In the genomic region with DNA sequence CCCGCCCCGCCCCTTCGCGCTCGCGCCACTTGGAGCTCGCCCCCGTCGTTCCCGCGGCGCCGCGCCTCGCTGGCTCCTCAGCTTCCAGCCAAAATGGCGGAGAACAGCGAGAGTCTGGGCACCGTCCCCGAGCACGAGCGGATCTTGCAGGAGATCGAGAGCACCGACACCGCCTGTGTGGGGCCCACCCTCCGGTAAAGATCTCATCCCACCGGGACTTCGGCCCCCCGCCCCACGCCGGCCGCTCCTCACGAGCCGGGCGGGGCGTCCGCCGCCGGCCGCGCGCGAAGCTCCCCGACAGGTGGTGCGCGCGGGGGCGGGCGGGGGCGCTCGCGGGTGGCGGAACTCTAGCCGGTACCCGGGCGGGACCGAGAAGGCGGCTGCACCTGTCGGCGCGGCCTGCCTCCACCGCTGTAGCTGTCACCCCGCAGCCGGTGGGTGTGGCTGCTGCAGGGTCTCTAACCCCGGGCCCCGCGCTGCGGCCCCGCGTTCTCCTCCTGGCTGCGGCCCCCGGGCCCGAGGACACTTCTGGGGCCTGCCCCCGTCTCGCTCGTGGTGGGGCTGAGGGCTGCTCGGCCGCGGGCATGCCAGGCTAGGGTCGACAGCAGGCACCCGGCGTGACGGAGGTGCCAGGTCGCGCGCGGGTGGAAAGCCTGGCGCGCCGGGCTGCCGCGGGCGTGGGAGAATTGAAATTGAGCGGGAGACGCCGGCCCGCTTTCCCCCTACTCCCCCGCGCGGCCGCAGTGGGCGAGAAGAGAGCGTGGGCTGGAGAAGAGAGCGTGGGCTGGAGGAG, we compare ENCODE assay signal across 1 cellular context.
TF ChIP-seq lines count a peak whose summit lies in the region.

A gene with protein sequence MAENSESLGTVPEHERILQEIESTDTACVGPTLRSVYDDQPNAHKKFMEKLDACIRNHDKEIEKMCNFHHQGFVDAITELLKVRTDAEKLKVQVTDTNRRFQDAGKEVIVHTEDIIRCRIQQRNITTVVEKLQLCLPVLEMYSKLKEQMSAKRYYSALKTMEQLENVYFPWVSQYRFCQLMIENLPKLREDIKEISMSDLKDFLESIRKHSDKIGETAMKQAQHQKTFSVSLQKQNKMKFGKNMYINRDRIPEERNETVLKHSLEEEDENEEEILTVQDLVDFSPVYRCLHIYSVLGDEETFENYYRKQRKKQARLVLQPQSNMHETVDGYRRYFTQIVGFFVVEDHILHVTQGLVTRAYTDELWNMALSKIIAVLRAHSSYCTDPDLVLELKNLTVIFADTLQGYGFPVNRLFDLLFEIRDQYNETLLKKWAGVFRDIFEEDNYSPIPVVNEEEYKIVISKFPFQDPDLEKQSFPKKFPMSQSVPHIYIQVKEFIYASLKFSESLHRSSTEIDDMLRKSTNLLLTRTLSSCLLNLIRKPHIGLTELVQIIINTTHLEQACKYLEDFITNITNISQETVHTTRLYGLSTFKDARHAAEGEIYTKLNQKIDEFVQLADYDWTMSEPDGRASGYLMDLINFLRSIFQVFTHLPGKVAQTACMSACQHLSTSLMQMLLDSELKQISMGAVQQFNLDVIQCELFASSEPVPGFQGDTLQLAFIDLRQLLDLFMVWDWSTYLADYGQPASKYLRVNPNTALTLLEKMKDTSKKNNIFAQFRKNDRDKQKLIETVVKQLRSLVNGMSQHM (plus strand): TSS at position 80 of the 793 bp plus-strand sequence. CDS start 14 bp downstream, at position 94.

TF ChIP-seq in HEK293, 187 proteins besides CTCF, POLR2A, EP300 and RAD21 (continued from another document and continues in another):
- TF ChIP-seq, protein P1, sequence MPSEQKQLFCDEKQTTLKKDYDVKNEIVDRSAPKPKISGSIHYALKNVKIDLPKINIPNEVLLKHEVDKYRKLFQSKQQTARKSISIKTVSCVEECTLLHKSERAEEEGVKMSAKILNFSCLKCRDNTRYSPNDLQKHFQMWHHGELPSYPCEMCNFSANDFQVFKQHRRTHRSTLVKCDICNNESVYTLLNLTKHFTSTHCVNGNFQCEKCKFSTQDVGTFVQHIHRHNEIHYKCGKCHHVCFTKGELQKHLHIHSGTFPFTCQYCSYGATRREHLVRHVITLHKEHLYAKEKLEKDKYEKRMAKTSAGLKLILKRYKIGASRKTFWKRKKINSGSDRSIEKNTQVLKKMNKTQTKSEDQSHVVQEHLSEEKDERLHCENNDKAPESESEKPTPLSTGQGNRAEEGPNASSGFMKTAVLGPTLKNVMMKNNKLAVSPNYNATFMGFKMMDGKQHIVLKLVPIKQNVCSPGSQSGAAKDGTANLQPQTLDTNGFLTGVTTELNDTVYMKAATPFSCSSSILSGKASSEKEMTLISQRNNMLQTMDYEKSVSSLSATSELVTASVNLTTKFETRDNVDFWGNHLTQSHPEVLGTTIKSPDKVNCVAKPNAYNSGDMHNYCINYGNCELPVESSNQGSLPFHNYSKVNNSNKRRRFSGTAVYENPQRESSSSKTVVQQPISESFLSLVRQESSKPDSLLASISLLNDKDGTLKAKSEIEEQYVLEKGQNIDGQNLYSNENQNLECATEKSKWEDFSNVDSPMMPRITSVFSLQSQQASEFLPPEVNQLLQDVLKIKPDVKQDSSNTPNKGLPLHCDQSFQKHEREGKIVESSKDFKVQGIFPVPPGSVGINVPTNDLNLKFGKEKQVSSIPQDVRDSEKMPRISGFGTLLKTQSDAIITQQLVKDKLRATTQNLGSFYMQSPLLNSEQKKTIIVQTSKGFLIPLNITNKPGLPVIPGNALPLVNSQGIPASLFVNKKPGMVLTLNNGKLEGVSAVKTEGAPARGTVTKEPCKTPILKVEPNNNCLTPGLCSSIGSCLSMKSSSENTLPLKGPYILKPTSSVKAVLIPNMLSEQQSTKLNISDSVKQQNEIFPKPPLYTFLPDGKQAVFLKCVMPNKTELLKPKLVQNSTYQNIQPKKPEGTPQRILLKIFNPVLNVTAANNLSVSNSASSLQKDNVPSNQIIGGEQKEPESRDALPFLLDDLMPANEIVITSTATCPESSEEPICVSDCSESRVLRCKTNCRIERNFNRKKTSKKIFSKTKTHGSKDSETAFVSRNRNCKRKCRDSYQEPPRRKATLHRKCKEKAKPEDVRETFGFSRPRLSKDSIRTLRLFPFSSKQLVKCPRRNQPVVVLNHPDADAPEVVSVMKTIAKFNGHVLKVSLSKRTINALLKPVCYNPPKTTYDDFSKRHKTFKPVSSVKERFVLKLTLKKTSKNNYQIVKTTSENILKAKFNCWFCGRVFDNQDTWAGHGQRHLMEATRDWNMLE (tag by site-specific recombination; conservative IDR thresholded peaks at IDR 0.05; ENCODE audit: low read depth): no peak
- no peak for TF ChIP-seq ZIC2 (tag by site-specific recombination; IDR thresholded peaks at IDR 0.05)
- no peak for TF ChIP-seq FEZF1 (tag by site-specific recombination; IDR thresholded peaks at IDR 0.05)
- TF ChIP-seq, protein P2, sequence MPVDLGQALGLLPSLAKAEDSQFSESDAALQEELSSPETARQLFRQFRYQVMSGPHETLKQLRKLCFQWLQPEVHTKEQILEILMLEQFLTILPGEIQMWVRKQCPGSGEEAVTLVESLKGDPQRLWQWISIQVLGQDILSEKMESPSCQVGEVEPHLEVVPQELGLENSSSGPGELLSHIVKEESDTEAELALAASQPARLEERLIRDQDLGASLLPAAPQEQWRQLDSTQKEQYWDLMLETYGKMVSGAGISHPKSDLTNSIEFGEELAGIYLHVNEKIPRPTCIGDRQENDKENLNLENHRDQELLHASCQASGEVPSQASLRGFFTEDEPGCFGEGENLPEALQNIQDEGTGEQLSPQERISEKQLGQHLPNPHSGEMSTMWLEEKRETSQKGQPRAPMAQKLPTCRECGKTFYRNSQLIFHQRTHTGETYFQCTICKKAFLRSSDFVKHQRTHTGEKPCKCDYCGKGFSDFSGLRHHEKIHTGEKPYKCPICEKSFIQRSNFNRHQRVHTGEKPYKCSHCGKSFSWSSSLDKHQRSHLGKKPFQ (tag by site-specific recombination; IDR thresholded peaks at IDR 0.05): no peak
- TF ChIP-seq BCL11B (tag by site-specific recombination; IDR thresholded peaks at IDR 0.05; ENCODE audit: low read depth): no peak
- TF ChIP-seq ZNF114 (tag by site-specific recombination; IDR thresholded peaks at IDR 0.05): no peak
- TF ChIP-seq ZNF423 (tag by site-specific recombination; IDR thresholded peaks at IDR 0.05): no peak
- no peak for TF ChIP-seq ZNF202 (tag by site-specific recombination; IDR thresholded peaks at IDR 0.05; ENCODE audit: borderline replicate concordance)
- TF ChIP-seq, protein P3, sequence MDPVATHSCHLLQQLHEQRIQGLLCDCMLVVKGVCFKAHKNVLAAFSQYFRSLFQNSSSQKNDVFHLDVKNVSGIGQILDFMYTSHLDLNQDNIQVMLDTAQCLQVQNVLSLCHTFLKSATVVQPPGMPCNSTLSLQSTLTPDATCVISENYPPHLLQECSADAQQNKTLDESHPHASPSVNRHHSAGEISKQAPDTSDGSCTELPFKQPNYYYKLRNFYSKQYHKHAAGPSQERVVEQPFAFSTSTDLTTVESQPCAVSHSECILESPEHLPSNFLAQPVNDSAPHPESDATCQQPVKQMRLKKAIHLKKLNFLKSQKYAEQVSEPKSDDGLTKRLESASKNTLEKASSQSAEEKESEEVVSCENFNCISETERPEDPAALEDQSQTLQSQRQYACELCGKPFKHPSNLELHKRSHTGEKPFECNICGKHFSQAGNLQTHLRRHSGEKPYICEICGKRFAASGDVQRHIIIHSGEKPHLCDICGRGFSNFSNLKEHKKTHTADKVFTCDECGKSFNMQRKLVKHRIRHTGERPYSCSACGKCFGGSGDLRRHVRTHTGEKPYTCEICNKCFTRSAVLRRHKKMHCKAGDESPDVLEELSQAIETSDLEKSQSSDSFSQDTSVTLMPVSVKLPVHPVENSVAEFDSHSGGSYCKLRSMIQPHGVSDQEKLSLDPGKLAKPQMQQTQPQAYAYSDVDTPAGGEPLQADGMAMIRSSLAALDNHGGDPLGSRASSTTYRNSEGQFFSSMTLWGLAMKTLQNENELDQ (tag by site-specific recombination; IDR thresholded peaks at IDR 0.05; ENCODE audit: low read depth): no peak
- TF ChIP-seq ZNF354C (tag by site-specific recombination; IDR thresholded peaks at IDR 0.05; ENCODE audit: borderline replicate concordance, low read depth): no peak
- TF ChIP-seq ZNF16 (tag by site-specific recombination; IDR thresholded peaks at IDR 0.05; ENCODE audit: low read depth): no peak
- TF ChIP-seq, protein P4, sequence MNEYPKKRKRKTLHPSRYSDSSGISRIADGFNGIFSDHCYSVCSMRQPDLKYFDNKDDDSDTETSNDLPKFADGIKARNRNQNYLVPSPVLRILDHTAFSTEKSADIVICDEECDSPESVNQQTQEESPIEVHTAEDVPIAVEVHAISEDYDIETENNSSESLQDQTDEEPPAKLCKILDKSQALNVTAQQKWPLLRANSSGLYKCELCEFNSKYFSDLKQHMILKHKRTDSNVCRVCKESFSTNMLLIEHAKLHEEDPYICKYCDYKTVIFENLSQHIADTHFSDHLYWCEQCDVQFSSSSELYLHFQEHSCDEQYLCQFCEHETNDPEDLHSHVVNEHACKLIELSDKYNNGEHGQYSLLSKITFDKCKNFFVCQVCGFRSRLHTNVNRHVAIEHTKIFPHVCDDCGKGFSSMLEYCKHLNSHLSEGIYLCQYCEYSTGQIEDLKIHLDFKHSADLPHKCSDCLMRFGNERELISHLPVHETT (tag by site-specific recombination; IDR thresholded peaks at IDR 0.05): no peak
- TF ChIP-seq ZNF626 (tag by site-specific recombination; IDR thresholded peaks at IDR 0.05): no peak
- TF ChIP-seq ZNF10 (tag by site-specific recombination; IDR thresholded peaks at IDR 0.05): no peak
- no peak for TF ChIP-seq ZEB2 (tag by site-specific recombination; IDR thresholded peaks at IDR 0.05)
- TF ChIP-seq, protein P5, sequence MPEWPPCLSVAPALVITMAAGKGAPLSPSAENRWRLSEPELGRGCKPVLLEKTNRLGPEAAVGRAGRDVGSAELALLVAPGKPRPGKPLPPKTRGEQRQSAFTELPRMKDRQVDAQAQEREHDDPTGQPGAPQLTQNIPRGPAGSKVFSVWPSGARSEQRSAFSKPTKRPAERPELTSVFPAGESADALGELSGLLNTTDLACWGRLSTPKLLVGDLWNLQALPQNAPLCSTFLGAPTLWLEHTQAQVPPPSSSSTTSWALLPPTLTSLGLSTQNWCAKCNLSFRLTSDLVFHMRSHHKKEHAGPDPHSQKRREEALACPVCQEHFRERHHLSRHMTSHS (tag by site-specific recombination; IDR thresholded peaks at IDR 0.05): no peak
- TF ChIP-seq ZNF140 (tag by site-specific recombination; IDR thresholded peaks at IDR 0.05): no peak
- TF ChIP-seq ZNF837 (tag by site-specific recombination; IDR thresholded peaks at IDR 0.05): no peak
- peak; percentile 83 for TF ChIP-seq KLF9 (tag by site-specific recombination; IDR thresholded peaks at IDR 0.05; ENCODE audit: low read depth)
- TF ChIP-seq, protein P6, sequence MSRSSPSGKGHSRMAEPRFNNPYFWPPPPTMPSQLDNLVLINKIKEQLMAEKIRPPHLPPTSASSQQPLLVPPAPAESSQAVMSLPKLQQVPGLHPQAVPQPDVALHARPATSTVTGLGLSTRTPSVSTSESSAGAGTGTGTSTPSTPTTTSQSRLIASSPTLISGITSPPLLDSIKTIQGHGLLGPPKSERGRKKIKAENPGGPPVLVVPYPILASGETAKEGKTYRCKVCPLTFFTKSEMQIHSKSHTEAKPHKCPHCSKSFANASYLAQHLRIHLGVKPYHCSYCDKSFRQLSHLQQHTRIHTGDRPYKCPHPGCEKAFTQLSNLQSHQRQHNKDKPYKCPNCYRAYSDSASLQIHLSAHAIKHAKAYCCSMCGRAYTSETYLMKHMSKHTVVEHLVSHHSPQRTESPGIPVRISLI (tag by site-specific recombination; IDR thresholded peaks at IDR 0.05): no peak
- no peak for TF ChIP-seq ZNF776 (tag by site-specific recombination; IDR thresholded peaks at IDR 0.05; ENCODE audit: borderline replicate concordance)
- TF ChIP-seq PRDM1 (tag by site-specific recombination; IDR thresholded peaks at IDR 0.05): peak; percentile 49; the same call in 1 of the 2 replicates
- no peak for TF ChIP-seq ZNF548 (tag by site-specific recombination; IDR thresholded peaks at IDR 0.05)
- no peak for TF ChIP-seq ZNF473 (tag by site-specific recombination; IDR thresholded peaks at IDR 0.05)
- TF ChIP-seq ZNF404 (tag by site-specific recombination; IDR thresholded peaks at IDR 0.05): no peak
- TF ChIP-seq ZNF529 (tag by site-specific recombination; IDR thresholded peaks at IDR 0.05; ENCODE audit: insufficient replicate concordance): no peak
- TF ChIP-seq, protein P7, sequence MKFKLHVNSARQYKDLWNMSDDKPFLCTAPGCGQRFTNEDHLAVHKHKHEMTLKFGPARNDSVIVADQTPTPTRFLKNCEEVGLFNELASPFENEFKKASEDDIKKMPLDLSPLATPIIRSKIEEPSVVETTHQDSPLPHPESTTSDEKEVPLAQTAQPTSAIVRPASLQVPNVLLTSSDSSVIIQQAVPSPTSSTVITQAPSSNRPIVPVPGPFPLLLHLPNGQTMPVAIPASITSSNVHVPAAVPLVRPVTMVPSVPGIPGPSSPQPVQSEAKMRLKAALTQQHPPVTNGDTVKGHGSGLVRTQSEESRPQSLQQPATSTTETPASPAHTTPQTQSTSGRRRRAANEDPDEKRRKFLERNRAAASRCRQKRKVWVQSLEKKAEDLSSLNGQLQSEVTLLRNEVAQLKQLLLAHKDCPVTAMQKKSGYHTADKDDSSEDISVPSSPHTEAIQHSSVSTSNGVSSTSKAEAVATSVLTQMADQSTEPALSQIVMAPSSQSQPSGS (tag by site-specific recombination; IDR thresholded peaks at IDR 0.05; ENCODE audit: low read depth): no peak
- TF ChIP-seq ZNF341 (tag by site-specific recombination; IDR thresholded peaks at IDR 0.05; ENCODE audit: low read depth): no peak
- no peak for TF ChIP-seq ZNF677 (tag by site-specific recombination; IDR thresholded peaks at IDR 0.05)
- TF ChIP-seq HOXA7 (CRISPR knock-in tag; IDR thresholded peaks at IDR 0.05; ENCODE audit: borderline replicate concordance): no peak
- no peak for TF ChIP-seq GLIS1 (tag by site-specific recombination; IDR thresholded peaks at IDR 0.05)
- TF ChIP-seq ZNF654 (tag by site-specific recombination; IDR thresholded peaks at IDR 0.05; ENCODE audit: low read depth): no peak
- no peak for TF ChIP-seq ZNF623 (tag by site-specific recombination; IDR thresholded peaks at IDR 0.05)
- no peak for TF ChIP-seq ZNF350 (tag by site-specific recombination; IDR thresholded peaks at IDR 0.05)
- TF ChIP-seq ZNF624 (tag by site-specific recombination; IDR thresholded peaks at IDR 0.05): no peak
- no peak for TF ChIP-seq ZNF175 (tag by site-specific recombination; IDR thresholded peaks at IDR 0.05)
- TF ChIP-seq ZNF555 (tag by site-specific recombination; conservative IDR thresholded peaks at IDR 0.05): no peak
- TF ChIP-seq ZNF121 (tag by site-specific recombination; IDR thresholded peaks at IDR 0.05): 0 out of 2 replicates have a peak, but pooled peaks have one; percentile 25
- no peak for TF ChIP-seq ZNF707 (tag by site-specific recombination; IDR thresholded peaks at IDR 0.05)
- TF ChIP-seq ZNF311 (tag by site-specific recombination; IDR thresholded peaks at IDR 0.05; ENCODE audit: borderline replicate concordance): no peak
- 0 out of 2 replicates have a peak, but pooled peaks have one; percentile 42 for TF ChIP-seq KLF16 (tag by site-specific recombination; IDR thresholded peaks at IDR 0.05)
- TF ChIP-seq ZNF416 (tag by site-specific recombination; IDR thresholded peaks at IDR 0.05): no peak
- no peak for TF ChIP-seq ZNF138 (tag by site-specific recombination; IDR thresholded peaks at IDR 0.05; ENCODE audit: borderline replicate concordance)
- TF ChIP-seq ZFHX2 (tag by site-specific recombination; conservative IDR thresholded peaks at IDR 0.05): peak; percentile 99
- TF ChIP-seq ZNF2 (tag by site-specific recombination; IDR thresholded peaks at IDR 0.05): peak; percentile 65
